20 cellular contexts compared by ENCODE assay signal in the genomic region with DNA sequence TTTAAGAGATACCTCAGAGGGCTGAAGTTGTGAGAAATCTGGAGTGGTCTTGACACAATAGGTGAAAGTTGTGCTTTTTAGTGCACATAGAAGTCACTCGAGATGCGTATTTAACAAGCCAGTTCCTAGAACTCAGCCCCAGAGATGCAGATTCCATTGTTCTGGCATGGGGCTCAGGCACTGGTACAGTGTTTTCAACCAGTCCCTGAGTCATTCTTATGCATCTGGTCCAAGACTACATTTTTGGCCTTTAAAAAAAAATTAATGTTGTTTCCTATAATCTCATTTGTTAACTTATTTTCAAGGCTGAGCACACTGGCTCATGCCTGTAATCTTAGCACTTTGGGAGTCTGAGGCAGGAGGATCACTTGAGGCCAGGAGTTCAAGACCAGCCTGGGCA.
"Had no signal": no experiment of that assay in that cellular context is flagged by ENCODE, and none has a peak within 500 bp of the region (broad histone marks: within the 10 kb centered on the region; RNA-seq: fewer than 3 reads in every experiment).

No MANE protein-coding gene starts in this region.

- DNase-seq: colonic mucosa; effector CD4-positive, alpha-beta T cell; endodermal cell; foreskin keratinocyte; head of caudate nucleus; left colon; left ventricle myocardium superior; naive B cell; occipital lobe; pancreas; right cardiac atrium; small intestine; stimulated activated CD4-positive, alpha-beta T cell treated with anti-CD3 and anti-CD28 coated beads, Interleukin-12 subunit alpha, Interleukin-12 subunit beta, amount 100 ng/mL, for 4 hours; stimulated activated naive CD4-positive, alpha-beta T cell; stomach; substantia nigra; trophoblast cell had no signal

- H3K4me1 Mint-ChIP-seq: endodermal cell, nephron had no signal

- H3K9me3 Mint-ChIP-seq: endodermal cell had no signal

- H3K27ac Mint-ChIP-seq: endodermal cell, naive B cell, nephron, progenitor cell of endocrine pancreas had no signal

- H3K27ac ChIP-seq: colonic mucosa, foreskin keratinocyte, hepatocyte, pancreas, stomach had no signal

- FAIRE-seq: pancreas, small intestine had no signal

- H3K27me3 Mint-ChIP-seq: progenitor cell of endocrine pancreas had no signal

- H3K4me2 ChIP-seq: hepatocyte had no signal

- H3K4me3 ChIP-seq: colonic mucosa, hepatocyte, pancreas, stomach had no signal

- ATAC-seq: foreskin keratinocyte, left colon, left ventricle myocardium superior, pancreas, right cardiac atrium had no signal

- H3K4me3 Mint-ChIP-seq: endodermal cell, naive B cell, nephron had no signal

- H3K79me2 ChIP-seq: hepatocyte had no signal

- H3K4me1 ChIP-seq: colonic mucosa, foreskin keratinocyte, pancreas had no signal

- H3K36me3 ChIP-seq: colonic mucosa, pancreas, stomach had no signal

- H3K27me3 ChIP-seq: colonic mucosa, hepatocyte, pancreas had no signal

- H2AFZ ChIP-seq: hepatocyte had no signal
